In the genomic region with DNA sequence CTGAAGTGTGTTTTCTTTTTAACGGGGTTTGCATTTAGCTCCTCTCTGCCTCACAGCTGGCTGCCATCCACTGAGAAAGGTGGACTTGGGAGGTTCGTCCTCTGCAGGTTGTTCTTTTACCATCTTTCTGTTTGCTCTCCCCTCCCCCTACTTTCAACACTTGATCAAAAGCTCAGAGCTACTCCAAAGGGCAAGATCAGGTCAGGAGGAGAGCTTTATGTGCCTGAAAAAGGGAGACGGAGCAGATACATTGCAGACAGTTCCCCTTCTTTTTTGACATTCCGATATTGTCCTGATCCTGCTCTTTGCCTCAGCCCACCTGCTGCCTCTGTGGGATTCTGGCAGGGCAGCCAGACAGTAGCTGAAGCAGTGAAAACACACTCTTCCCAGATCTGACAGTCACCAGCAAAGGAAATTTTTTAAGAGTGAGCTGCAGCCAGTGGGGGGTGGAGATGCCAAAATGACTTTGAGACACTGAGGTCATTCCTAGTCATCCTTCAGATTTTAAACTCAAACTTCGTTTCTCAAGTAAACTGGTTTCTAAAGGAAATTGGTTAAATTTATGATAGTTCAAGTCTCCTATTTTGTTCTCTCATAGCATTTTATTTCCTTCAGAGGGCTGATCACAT, we compare ENCODE assay signal across 2 cellular contexts.
TF ChIP-seq lines count a peak whose summit lies in the region.

No MANE protein-coding gene starts in this region.

TF ChIP-seq in A549, 52 proteins besides CTCF, POLR2A, EP300 and RAD21:
- TF ChIP-seq EHMT2 (IDR thresholded peaks at IDR 0.05; ENCODE audit: low read depth), result no peak
- no peak for TF ChIP-seq ATOH8 (CRISPR knock-in tag; IDR thresholded peaks at IDR 0.05; ENCODE audit: low read depth)
TF ChIP-seq in A549: peak in this region for 0.

TF ChIP-seq in H1, 55 proteins besides CTCF, POLR2A, EP300 and RAD21:
- TF ChIP-seq CREB1 (IDR thresholded peaks at IDR 0.05) (no peak), TEAD4 (IDR thresholded peaks at IDR 0.05; ENCODE audit: low read depth, low read length) (no peak), EZH2 (IDR thresholded peaks at IDR 0.05; ENCODE audit: low read depth, low read length, severe bottlenecking) (no peak), CHD2 (IDR thresholded peaks at IDR 0.05; ENCODE audit: low read length) (no peak), POLR2AphosphoS5 (IDR thresholded peaks at IDR 0.05; ENCODE audit: low read depth, low read length) (no peak), NANOG (IDR thresholded peaks at IDR 0.05; ENCODE audit: insufficient read depth, low read depth, low read length, poor library complexity, severe bottlenecking) (no peak)
- TF ChIP-seq, protein P1, sequence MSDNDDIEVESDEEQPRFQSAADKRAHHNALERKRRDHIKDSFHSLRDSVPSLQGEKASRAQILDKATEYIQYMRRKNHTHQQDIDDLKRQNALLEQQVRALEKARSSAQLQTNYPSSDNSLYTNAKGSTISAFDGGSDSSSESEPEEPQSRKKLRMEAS (IDR thresholded peaks at IDR 0.05), result no peak
